ENCODE assay signal across 13 cellular contexts in the genomic region with DNA sequence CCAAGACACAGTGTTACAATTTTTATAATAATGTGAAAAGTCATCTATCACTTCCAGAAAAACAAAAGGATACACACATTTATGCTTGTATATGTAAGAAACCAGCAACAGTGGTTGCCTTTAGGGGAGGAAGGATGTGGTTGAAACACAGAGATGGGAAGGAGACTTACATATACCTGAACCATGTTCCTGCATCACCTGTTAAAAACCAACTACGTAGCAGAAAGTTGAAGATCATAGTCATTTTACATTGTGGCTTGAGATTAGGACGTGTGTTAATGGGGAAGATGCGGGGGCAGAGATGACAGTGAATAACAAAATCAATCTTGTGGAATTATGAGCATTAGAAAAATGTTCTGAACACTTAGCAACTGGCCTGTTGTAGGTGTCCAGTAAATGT.
DNase-seq lines count a peak whose midpoint lies in the region; ATAC-seq and TF ChIP-seq lines count a peak whose summit lies in the region.
"Had no signal": no experiment of that assay in that cellular context is flagged by ENCODE, and none has a peak within 500 bp of the region (broad histone marks: within the 10 kb centered on the region; RNA-seq: fewer than 3 reads in every experiment).

No MANE protein-coding gene starts in this region.

- peak; percentile 29 for DNase-seq in stimulated activated CD4-positive, alpha-beta T cell treated with anti-CD3 and anti-CD28 coated beads, Interleukin-15, amount 100 ng/mL, for 24 hours
- DNase-seq in stimulated activated CD4-positive, alpha-beta T cell treated with anti-CD3 and anti-CD28 coated beads, Interleukin-4, amount 100 ng/mL, for 1 hour, result no peak
- DNase-seq in activated T-helper 1 cell treated with anti-CD3 and anti-CD28 coated beads, Interleukin-12 subunit alpha, Interleukin-12 subunit beta, Interleukin-2, Interleukin-4 antibody, amounts not matched to agents 30 ng/mL and 10 ng/mL and 1 ng/mL, durations not matched to agents 14 hours and 24 hours and 36 hours (ENCODE audit: low spot score), result peak; percentile 13
- DNase-seq in foreskin keratinocyte, result no peak
- DNase-seq in uterus, result no peak
- DNase-seq in RPMI8226, result no peak
- no peak for DNase-seq in AG08396 (ENCODE audit: low spot score)
- DNase-seq: H9, KG1, NCI-H187 treated with DMSO at 0.1 percent for 48 hours, SW 1271 had no signal

- H3K27me3 ChIP-seq in foreskin keratinocyte, result no peaks in the 10 kb centered on the region
- H3K27me3 ChIP-seq in uterus, result no peaks in the 10 kb centered on the region
- H3K27me3 ChIP-seq: adrenal gland had no signal

- peak overlapping the region; percentile 22 for H3K27ac ChIP-seq in foreskin keratinocyte
- H3K27ac ChIP-seq in uterus, result peak overlapping the region; percentile 33 to 68
- H3K27ac ChIP-seq: adrenal gland had no signal

- H3K4me1 Mint-ChIP-seq in activated T-helper 1 cell treated with anti-CD3 and anti-CD28 coated beads, Interleukin-12 subunit alpha, Interleukin-12 subunit beta, Interleukin-2, Interleukin-4 antibody, amounts not matched to agents 30 ng/mL and 10 ng/mL and 1 ng/mL, durations not matched to agents 14 hours and 24 hours and 36 hours (ENCODE audit: low read depth), result peaks cover 73% of the 10 kb centered on the region

- H3K27ac Mint-ChIP-seq in activated T-helper 1 cell treated with anti-CD3 and anti-CD28 coated beads, Interleukin-12 subunit alpha, Interleukin-12 subunit beta, Interleukin-2, Interleukin-4 antibody, amounts not matched to agents 30 ng/mL and 10 ng/mL and 1 ng/mL, durations not matched to agents 14 hours and 24 hours and 36 hours, result peak overlapping the region; percentile 96

- H3K4me3 Mint-ChIP-seq in activated T-helper 1 cell treated with anti-CD3 and anti-CD28 coated beads, Interleukin-12 subunit alpha, Interleukin-12 subunit beta, Interleukin-2, Interleukin-4 antibody, amounts not matched to agents 30 ng/mL and 10 ng/mL and 1 ng/mL, durations not matched to agents 14 hours and 24 hours and 36 hours, result peak overlapping the region; percentile 12
- H3K4me3 Mint-ChIP-seq: H9 had no signal

- peaks cover 12% of the 10 kb centered on the region for H3K36me3 Mint-ChIP-seq in activated T-helper 1 cell treated with anti-CD3 and anti-CD28 coated beads, Interleukin-12 subunit alpha, Interleukin-12 subunit beta, Interleukin-2, Interleukin-4 antibody, amounts not matched to agents 30 ng/mL and 10 ng/mL and 1 ng/mL, durations not matched to agents 14 hours and 24 hours and 36 hours (ENCODE audit: low read depth)

- no peak overlapping the region for H3K4me3 ChIP-seq in uterus
- H3K4me3 ChIP-seq: adrenal gland had no signal

- H3K9me3 ChIP-seq in uterus, result no peaks in the 10 kb centered on the region
- H3K9me3 ChIP-seq: adrenal gland had no signal

- H3K36me3 ChIP-seq in uterus, result no peaks in the 10 kb centered on the region
- H3K36me3 ChIP-seq: adrenal gland had no signal

- H3K4me1 ChIP-seq in foreskin keratinocyte (peaks cover 27% of the 10 kb centered on the region), uterus (no peaks in the 10 kb centered on the region)
- H3K4me1 ChIP-seq: adrenal gland had no signal

- no peak for ATAC-seq in foreskin keratinocyte
- no peak for ATAC-seq in HG02678 (IDR thresholded peaks at IDR 0.05; ENCODE audit: unreplicated experiment)

- H3K27me3 Mint-ChIP-seq in activated T-helper 1 cell treated with anti-CD3 and anti-CD28 coated beads, Interleukin-12 subunit alpha, Interleukin-12 subunit beta, Interleukin-2, Interleukin-4 antibody, amounts not matched to agents 30 ng/mL and 10 ng/mL and 1 ng/mL, durations not matched to agents 14 hours and 24 hours and 36 hours (ENCODE audit: insufficient read depth), result no peaks in the 10 kb centered on the region

- TF ChIP-seq POLR2A in uterus (IDR thresholded peaks at IDR 0.05), result no peak

- TF ChIP-seq CTCF in foreskin keratinocyte (conservative IDR thresholded peaks at IDR 0.05), result no peak
- no peak for TF ChIP-seq CTCF in uterus (IDR thresholded peaks at IDR 0.05)

- intact Hi-C loops in activated T-helper 1 cell treated with anti-CD3 and anti-CD28 coated beads, Interleukin-12 subunit alpha, Interleukin-12 subunit beta, Interleukin-2, Interleukin-4 antibody, amounts not matched to agents 30 ng/mL and 10 ng/mL and 1 ng/mL, durations not matched to agents 14 hours and 24 hours and 36 hours (cut with micrococcal nuclease), result loop anchor here (1.0 to 2.0 kb wide), 11 partner anchors 7 to 368 kb away; no protein-coding TSS in a partner anchor
- intact Hi-C loops in uterus (cut with DNase I; ENCODE audit: low total_unique reads), result no loop called here

- peaks cover 6% of the 10 kb centered on the region for H3K9me3 Mint-ChIP-seq in activated T-helper 1 cell treated with anti-CD3 and anti-CD28 coated beads, Interleukin-12 subunit alpha, Interleukin-12 subunit beta, Interleukin-2, Interleukin-4 antibody, amounts not matched to agents 30 ng/mL and 10 ng/mL and 1 ng/mL, durations not matched to agents 14 hours and 24 hours and 36 hours

Comparison
In these comparisons a context has a peak if more than half of its experiments do, and no peak if none do; other contexts are left out.
1. DNase-seq: peak in stimulated activated CD4-positive, alpha-beta T cell treated with anti-CD3 and anti-CD28 coated beads, Interleukin-15, amount 100 ng/mL, for 24 hours (single experiment) and activated T-helper 1 cell treated with anti-CD3 and anti-CD28 coated beads, Interleukin-12 subunit alpha, Interleukin-12 subunit beta, Interleukin-2, Interleukin-4 antibody, amounts not matched to agents 30 ng/mL and 10 ng/mL and 1 ng/mL, durations not matched to agents 14 hours and 24 hours and 36 hours (single experiment); none in stimulated activated CD4-positive, alpha-beta T cell treated with anti-CD3 and anti-CD28 coated beads, Interleukin-4, amount 100 ng/mL, for 1 hour (single experiment), foreskin keratinocyte (0 of 2), uterus (0 of 2), RPMI8226 (single experiment) and AG08396 (single experiment).